9 cellular contexts compared by ENCODE assay signal in the genomic region with DNA sequence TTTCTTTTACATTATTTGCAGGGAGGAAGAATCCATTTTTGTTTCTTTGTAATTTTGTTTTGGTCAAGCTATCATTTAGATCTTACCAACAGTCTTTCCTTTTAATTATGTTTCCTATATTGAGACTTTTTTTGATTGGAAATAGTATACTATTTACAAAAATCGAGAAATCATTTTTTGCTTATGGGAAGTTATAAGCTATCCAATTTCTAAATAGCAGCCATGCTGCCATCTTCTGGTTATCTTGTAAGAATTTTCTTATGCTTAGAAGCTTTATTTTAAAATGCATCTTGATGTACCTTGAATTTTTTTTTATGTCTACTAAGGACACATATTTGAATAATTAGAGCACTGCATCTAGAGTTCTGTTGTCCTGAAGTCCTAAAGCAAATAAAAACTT.
DNase-seq lines count a peak whose midpoint lies in the region; ATAC-seq and TF ChIP-seq lines count a peak whose summit lies in the region.
"Had no signal": no experiment of that assay in that cellular context is flagged by ENCODE, and none has a peak within 500 bp of the region (broad histone marks: within the 10 kb centered on the region; RNA-seq: fewer than 3 reads in every experiment).

No MANE protein-coding gene starts in this region.

- H3K79me2 ChIP-seq in DND-41 (ENCODE audit: insufficient read depth, low read length), result no peaks in the 10 kb centered on the region

- DNase-seq in DND-41, result no peak
- DNase-seq in NAMALWA (ENCODE audit: low spot score), result peak; percentile 62
- DNase-seq in adipocyte (ENCODE audit: low read depth), result peak; percentile 14
- peak; percentile 4 for DNase-seq in kidney epithelial cell (ENCODE audit: low read depth)
- DNase-seq in HCEC 1CT, result no peak
- DNase-seq in heart left ventricle, result no peak
- no peak for DNase-seq in vagina (ENCODE audit: extremely low spot score in 2 of 2)
- DNase-seq: GDM1 had no signal

- no peaks in the 10 kb centered on the region for H3K36me3 ChIP-seq in DND-41 (ENCODE audit: insufficient read depth, low read length)
- H3K36me3 ChIP-seq in adipocyte (ENCODE audit: control insufficient read depth, insufficient read depth, low read length, severe bottlenecking), result no peaks in the 10 kb centered on the region
- H3K36me3 ChIP-seq in kidney epithelial cell (ENCODE audit: control insufficient read depth, insufficient read depth, low read length), result no peaks in the 10 kb centered on the region
- no peaks in the 10 kb centered on the region for H3K36me3 ChIP-seq in heart left ventricle
- no peaks in the 10 kb centered on the region for H3K36me3 ChIP-seq in vagina

- H3K9ac ChIP-seq in DND-41 (ENCODE audit: low read depth, low read length), result no peak overlapping the region
- no peak overlapping the region for H3K9ac ChIP-seq in adipocyte (ENCODE audit: low read length)

- intact Hi-C loops in heart left ventricle (cut with DNase I), result loop anchor here in 3 of 10 donors (10.0 kb wide), 1 partner anchor 187 kb away; no protein-coding TSS in a partner anchor
- intact Hi-C loops in vagina (cut with DNase I), result no loop called here

- 52 to 67% (median 60%) methylated on average over 1 of the region's 1 CpG for WGBS in heart left ventricle, 4 donors

- no peak overlapping the region for H3K4me2 ChIP-seq in DND-41 (ENCODE audit: insufficient read depth, low read length)

- ATAC-seq in DND-41 (ENCODE audit: insufficient read depth, low read depth), result no peak
- no peak for ATAC-seq in GM21529 (IDR thresholded peaks at IDR 0.05; ENCODE audit: unreplicated experiment)
- no peak for ATAC-seq in heart left ventricle

- no peaks in the 10 kb centered on the region for H4K20me1 ChIP-seq in DND-41 (ENCODE audit: insufficient read depth, low read length)

- H3K27ac ChIP-seq in DND-41 (ENCODE audit: low read length) (no peak overlapping the region), heart left ventricle (no peak overlapping the region), vagina (no peak overlapping the region)

- peaks cover 5% of the 10 kb centered on the region for H3K4me1 ChIP-seq in DND-41 (ENCODE audit: insufficient read depth, low read length)
- no peaks in the 10 kb centered on the region for H3K4me1 ChIP-seq in adipocyte (ENCODE audit: control insufficient read depth, insufficient read depth, low read length)
- H3K4me1 ChIP-seq in heart left ventricle, result no peaks in the 10 kb centered on the region
- no peaks in the 10 kb centered on the region for H3K4me1 ChIP-seq in vagina

- TF ChIP-seq POLR2A in heart left ventricle (IDR thresholded peaks at IDR 0.05) (no peak), vagina (IDR thresholded peaks at IDR 0.05) (no peak)

- H3K9me3 ChIP-seq in DND-41 (ENCODE audit: insufficient read depth, low read length, severe bottlenecking) (no peaks in the 10 kb centered on the region), adipocyte (ENCODE audit: control insufficient read depth, low read length) (no peaks in the 10 kb centered on the region), heart left ventricle (no peaks in the 10 kb centered on the region), vagina (no peaks in the 10 kb centered on the region)

- TF ChIP-seq CTCF in DND-41 (IDR thresholded peaks at IDR 0.05; ENCODE audit: borderline replicate concordance, extremely low read depth, low read length, poor library complexity, severe bottlenecking), result peak; percentile 41
- TF ChIP-seq CTCF in kidney epithelial cell (IDR thresholded peaks at IDR 0.05; ENCODE audit: insufficient read depth, low read length, poor library complexity, severe bottlenecking), result peak; percentile 24
- TF ChIP-seq CTCF in heart left ventricle (IDR thresholded peaks at IDR 0.05), result peak in 3 of 12 donors; percentile 9 to 26 (median 17)
- TF ChIP-seq CTCF in vagina (IDR thresholded peaks at IDR 0.05), result no peak

- H3K4me3 ChIP-seq in DND-41 (ENCODE audit: low read depth in 1 of 2, low read length in 2 of 2), result no peak overlapping the region
- no peak overlapping the region for H3K4me3 ChIP-seq in adipocyte (ENCODE audit: low read length)
- H3K4me3 ChIP-seq in kidney epithelial cell (ENCODE audit: low read depth, low read length), result no peak overlapping the region
- H3K4me3 ChIP-seq in heart left ventricle, result no peak overlapping the region
- no peak overlapping the region for H3K4me3 ChIP-seq in vagina

- H3K27me3 ChIP-seq in DND-41 (ENCODE audit: insufficient read depth, low read length, poor library complexity) (no peaks in the 10 kb centered on the region), adipocyte (replicated peaks; ENCODE audit: control insufficient read depth, insufficient read depth, low read length) (no peaks in the 10 kb centered on the region), kidney epithelial cell (ENCODE audit: control insufficient read depth, insufficient read depth, low read length) (no peaks in the 10 kb centered on the region), heart left ventricle (no peaks in the 10 kb centered on the region), vagina (no peaks in the 10 kb centered on the region)

- peak overlapping the region; percentile 26; the same call in 1 of the 2 replicates for H2AFZ ChIP-seq in DND-41 (ENCODE audit: low read depth, low read length)

Comparison
In these comparisons a context has a peak if more than half of its experiments do, and no peak if none do; other contexts are left out.
1. DNase-seq: peak in NAMALWA (single experiment), adipocyte (single experiment) and kidney epithelial cell (single experiment); none in DND-41 (single experiment), HCEC 1CT (single experiment), heart left ventricle (0 of 5) and vagina (0 of 2).
2. CTCF ChIP-seq: peak in DND-41 (single experiment) and kidney epithelial cell (single experiment); none in vagina (0 of 3).